In the genomic region with DNA sequence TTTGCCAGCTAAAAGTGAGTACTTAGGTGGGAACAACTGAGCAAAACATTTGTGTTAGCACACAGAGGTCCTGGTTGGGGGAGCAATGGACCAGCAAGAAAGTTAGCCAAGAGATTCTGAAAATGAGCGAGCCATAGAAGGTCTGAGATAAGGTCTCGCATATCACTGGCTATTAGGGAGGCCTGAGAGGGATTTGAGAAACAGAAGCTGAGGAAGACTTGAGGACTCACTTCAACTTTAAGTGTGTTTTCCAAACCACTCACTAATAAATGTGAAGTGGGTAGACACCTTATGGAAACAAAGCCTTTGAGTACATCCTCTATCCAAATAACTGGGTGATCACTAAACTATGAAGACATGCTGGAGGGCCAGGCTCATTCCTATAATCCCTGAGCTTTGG, we compare ENCODE assay signal across 30 cellular contexts.
"Had no signal": no experiment of that assay in that cellular context is flagged by ENCODE, and none has a peak within 500 bp of the region (broad histone marks: within the 10 kb centered on the region; RNA-seq: fewer than 3 reads in every experiment).

No MANE protein-coding gene starts in this region.

- H3K27me3 ChIP-seq: esophagus squamous epithelium, heart right ventricle, neural progenitor cell, right atrium auricular region, suprapubic skin, transverse colon had no signal

- H3K27ac ChIP-seq: esophagus squamous epithelium, heart right ventricle, neural progenitor cell, prostate gland, right atrium auricular region, suprapubic skin, transverse colon had no signal

- DNase-seq: cortex of kidney; effector memory CD8-positive, alpha-beta T cell; erythroblast; esophagus squamous epithelium; foreskin melanocyte; glutamatergic neuron; heart right ventricle; hippocampal formation; immature natural killer cell; islet precursor cell; kidney glomerular epithelial cell; left colon; left ventricle myocardium superior; mucosa of descending colon; naive B cell; stimulated activated CD4-positive, alpha-beta T cell treated with anti-CD3 and anti-CD28 coated beads, Interleukin-12 subunit alpha, Interleukin-12 subunit beta, amount 100 ng/mL, for 4 hours; stimulated activated CD4-positive, alpha-beta T cell treated with anti-CD3 and anti-CD28 coated beads, Interleukin-1b, Interleukin-23, amount 100 ng/mL, for 48 hours; stimulated activated CD4-positive, alpha-beta T cell treated with anti-CD3 and anti-CD28 coated beads, Interleukin-4, amount 100 ng/mL, for 1 hour; stimulated activated CD8-positive, alpha-beta memory T cell treated with anti-CD3 and anti-CD28 coated beads, Interleukin-4, amount 100 ng/mL, for 48 hours; stimulated activated naive CD4-positive, alpha-beta T cell; stimulated activated naive CD8-positive, alpha-beta T cell treated with anti-CD3 and anti-CD28 coated beads, Interleukin-15, amount 100 ng/mL, for 72 hours; transverse colon had no signal

- ATAC-seq: effector memory CD8-positive, alpha-beta T cell; heart right ventricle; left colon; left ventricle myocardium superior; mucosa of descending colon; natural killer cell treated with Interleukin-12 subunit alpha and Interleukin-12 subunit beta and Interleukin-15 and Interleukin-18, amount 100 ng/mL, for 72 hours; sciatic nerve; stimulated activated naive CD8-positive, alpha-beta T cell treated with anti-CD3 and anti-CD28 coated beads, Interleukin-15, amount 100 ng/mL, for 72 hours had no signal

- H3K4me1 ChIP-seq: esophagus squamous epithelium, heart right ventricle, prostate gland, right atrium auricular region, suprapubic skin, transverse colon had no signal

- H3K36me3 ChIP-seq: esophagus squamous epithelium, heart right ventricle, neural progenitor cell, prostate gland, right atrium auricular region, suprapubic skin, transverse colon had no signal

- H3K9me3 ChIP-seq: mucosa of descending colon, prostate gland, right atrium auricular region, transverse colon had no signal

- H3K4me3 ChIP-seq: esophagus squamous epithelium, heart right ventricle, lung, mucosa of descending colon, neural progenitor cell, prostate gland, right atrium auricular region, smooth muscle cell, suprapubic skin, transverse colon had no signal
